Comparison of ENCODE assay signal across 24 cellular contexts in genomic region chr4:151583188-151583587, GRCh38.
"Had no signal": no experiment of that assay in that cellular context is flagged by ENCODE, and none has a peak within 500 bp of the region (broad histone marks: within the 10 kb centered on the region; RNA-seq: fewer than 3 reads in every experiment).

No MANE protein-coding gene starts in this region.

- H3K27ac Mint-ChIP-seq: IgD-negative memory B cell had no signal

- H3K4me1 Mint-ChIP-seq: IgD-negative memory B cell had no signal

- ATAC-seq: K562, Panc1 had no signal

- FAIRE-seq: HTR-8/SVneo, K562 had no signal

- H3K4me3 Mint-ChIP-seq: IgD-negative memory B cell had no signal

- H3K27ac ChIP-seq: HL-60, KMS-11, RWPE1 had no signal

- H3K36me3 Mint-ChIP-seq: IgD-negative memory B cell had no signal

- DNase-seq: Kasumi-1; MM.1S; NCI-H1092 treated with DMSO at 0.1 percent for 48 hours; NCI-H1436; NCI-H187; NCI-H2029; NCI-H2081 treated with DMSO at 0.1 percent for 48 hours; NCI-H2171; NCI-H226; NCI-H446; NCI-H510A; NCI-H524 treated with DMSO at 0.1 percent for 48 hours; NCI-H69; NCI-H774; NK-92 treated with Interleukin-12 subunit alpha and Interleukin-12 subunit beta, amount 100 ng/mL, for 24 hours; PC-3; SHP77 had no signal

- H3K4me3 ChIP-seq: K562 had no signal

- H3K9me3 Mint-ChIP-seq: IgD-negative memory B cell had no signal
